3 cellular contexts compared by ENCODE assay signal in genomic region chr22:21551361-21551760, GRCh38. TPM values are rescaled to one million over a fixed set of nuclear protein-coding genes. Genes with fewer than 3 reads are reported as not detected.
"Had no signal": no experiment of that assay in that cellular context is flagged by ENCODE, and none has a peak within 500 bp of the region (broad histone marks: within the 10 kb centered on the region; RNA-seq: fewer than 3 reads in every experiment).

TSS of gene RIMBP3C (minus strand) at chr22:21551461. CDS start at chr22:21550976, 485 bp downstream.

RNA-seq across cellular contexts. Expression of gene RIMBP3C, which starts in this region (rescaled TPM):
- total RNA-seq: H1 had no signal
- polyA plus RNA-seq: GM23248, GM23338 had no signal
